Comparison of ENCODE assay signal across 11 cellular contexts in genomic region chr6:168063431-168063830, GRCh38. TPM values are rescaled to one million over a fixed set of nuclear protein-coding genes. Genes with fewer than 3 reads are reported as not detected.
"Had no signal": no experiment of that assay in that cellular context is flagged by ENCODE, and none has a peak within 500 bp of the region (broad histone marks: within the 10 kb centered on the region; RNA-seq: fewer than 3 reads in every experiment).

No MANE protein-coding gene starts in this region.

- H3K9me3 ChIP-seq: HAP-1 had no signal

- DNase-seq: GM23248, GOT3, H7, H9, HCEC 1CT, HFFc6 had no signal

- FAIRE-seq: H54 had no signal

- H2AFZ ChIP-seq: GM23248, GM23338 had no signal

- H3K9ac ChIP-seq: GM23248 had no signal

- H3K4me2 ChIP-seq: GM23338 had no signal

- H3K36me3 ChIP-seq: HAP-1 had no signal

- H3K27ac ChIP-seq: GM23248 had no signal

- H3K4me1 ChIP-seq: HAP-1 had no signal

- H3K4me3 ChIP-seq: GM23248, GM23338, HAP-1 had no signal

- ATAC-seq: GM23338, HCT116 had no signal

RNA-seq across cellular contexts. Expression of gene FRMD1, which starts 15.6 kb away (rescaled TPM):
- total RNA-seq: GM23248, H4, H7, H9, HFFc6 had no signal
- polyA plus RNA-seq: GM23248 had no signal
